1 cellular context compared by ENCODE assay signal in the genomic region with DNA sequence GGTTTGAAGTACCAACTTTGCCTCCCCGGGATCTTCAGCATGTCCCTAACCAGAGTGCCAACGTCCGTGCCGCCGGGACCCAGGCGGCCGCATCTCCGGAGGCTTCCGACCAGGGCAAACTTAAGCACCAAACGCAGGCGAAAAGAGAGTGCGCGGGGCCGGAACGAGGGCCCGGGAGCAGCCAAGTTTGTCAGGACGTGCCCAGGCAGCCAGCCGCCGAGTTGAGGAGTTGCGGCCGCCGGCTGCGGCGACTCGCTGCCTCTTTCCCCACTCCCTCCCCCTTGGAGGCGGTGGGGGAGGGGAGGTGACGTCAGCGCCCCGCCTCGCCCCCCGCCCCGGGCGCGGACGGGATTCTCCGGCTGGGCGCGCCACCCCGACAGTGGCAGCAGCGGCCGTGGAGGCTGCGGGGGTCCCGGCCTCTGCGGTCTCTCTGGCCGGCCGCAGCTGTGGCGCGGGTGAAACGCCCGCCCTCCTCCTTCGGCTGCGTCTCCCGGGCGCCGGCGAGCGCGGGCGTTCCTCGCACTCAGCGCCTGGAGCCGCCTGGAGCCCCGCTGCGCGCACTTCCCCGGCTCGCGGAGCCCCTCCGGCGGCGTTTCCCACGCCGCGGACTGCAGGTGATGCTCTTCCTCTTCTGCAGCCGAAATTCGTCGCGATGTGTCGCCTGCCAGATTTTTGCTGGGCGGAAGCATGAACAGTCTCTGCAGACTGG.
TF ChIP-seq lines count a peak whose summit lies in the region.

No MANE protein-coding gene starts in this region.

TF ChIP-seq in HEK293, 187 proteins besides CTCF, POLR2A, EP300 and RAD21 (continued from another document and continues in another):
- TF ChIP-seq, protein P1, sequence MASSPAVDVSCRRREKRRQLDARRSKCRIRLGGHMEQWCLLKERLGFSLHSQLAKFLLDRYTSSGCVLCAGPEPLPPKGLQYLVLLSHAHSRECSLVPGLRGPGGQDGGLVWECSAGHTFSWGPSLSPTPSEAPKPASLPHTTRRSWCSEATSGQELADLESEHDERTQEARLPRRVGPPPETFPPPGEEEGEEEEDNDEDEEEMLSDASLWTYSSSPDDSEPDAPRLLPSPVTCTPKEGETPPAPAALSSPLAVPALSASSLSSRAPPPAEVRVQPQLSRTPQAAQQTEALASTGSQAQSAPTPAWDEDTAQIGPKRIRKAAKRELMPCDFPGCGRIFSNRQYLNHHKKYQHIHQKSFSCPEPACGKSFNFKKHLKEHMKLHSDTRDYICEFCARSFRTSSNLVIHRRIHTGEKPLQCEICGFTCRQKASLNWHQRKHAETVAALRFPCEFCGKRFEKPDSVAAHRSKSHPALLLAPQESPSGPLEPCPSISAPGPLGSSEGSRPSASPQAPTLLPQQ (tag by site-specific recombination; IDR thresholded peaks at IDR 0.05): peak; percentile 39; the same call in 1 of the 2 replicates
- TF ChIP-seq, protein P2, sequence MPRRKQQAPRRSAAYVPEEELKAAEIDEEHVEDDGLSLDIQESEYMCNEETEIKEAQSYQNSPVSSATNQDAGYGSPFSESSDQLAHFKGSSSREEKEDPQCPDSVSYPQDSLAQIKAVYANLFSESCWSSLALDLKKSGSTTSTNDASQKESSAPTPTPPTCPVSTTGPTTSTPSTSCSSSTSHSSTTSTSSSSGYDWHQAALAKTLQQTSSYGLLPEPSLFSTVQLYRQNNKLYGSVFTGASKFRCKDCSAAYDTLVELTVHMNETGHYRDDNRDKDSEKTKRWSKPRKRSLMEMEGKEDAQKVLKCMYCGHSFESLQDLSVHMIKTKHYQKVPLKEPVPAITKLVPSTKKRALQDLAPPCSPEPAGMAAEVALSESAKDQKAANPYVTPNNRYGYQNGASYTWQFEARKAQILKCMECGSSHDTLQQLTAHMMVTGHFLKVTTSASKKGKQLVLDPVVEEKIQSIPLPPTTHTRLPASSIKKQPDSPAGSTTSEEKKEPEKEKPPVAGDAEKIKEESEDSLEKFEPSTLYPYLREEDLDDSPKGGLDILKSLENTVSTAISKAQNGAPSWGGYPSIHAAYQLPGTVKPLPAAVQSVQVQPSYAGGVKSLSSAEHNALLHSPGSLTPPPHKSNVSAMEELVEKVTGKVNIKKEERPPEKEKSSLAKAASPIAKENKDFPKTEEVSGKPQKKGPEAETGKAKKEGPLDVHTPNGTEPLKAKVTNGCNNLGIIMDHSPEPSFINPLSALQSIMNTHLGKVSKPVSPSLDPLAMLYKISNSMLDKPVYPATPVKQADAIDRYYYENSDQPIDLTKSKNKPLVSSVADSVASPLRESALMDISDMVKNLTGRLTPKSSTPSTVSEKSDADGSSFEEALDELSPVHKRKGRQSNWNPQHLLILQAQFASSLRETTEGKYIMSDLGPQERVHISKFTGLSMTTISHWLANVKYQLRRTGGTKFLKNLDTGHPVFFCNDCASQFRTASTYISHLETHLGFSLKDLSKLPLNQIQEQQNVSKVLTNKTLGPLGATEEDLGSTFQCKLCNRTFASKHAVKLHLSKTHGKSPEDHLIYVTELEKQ (tag by site-specific recombination; IDR thresholded peaks at IDR 0.05; ENCODE audit: borderline replicate concordance): peak; percentile 53; the same call in 1 of the 2 replicates
- TF ChIP-seq ZNF629 (tag by site-specific recombination; IDR thresholded peaks at IDR 0.05) (peak; percentile 67), ZNF660 (tag by site-specific recombination; IDR thresholded peaks at IDR 0.05) (peak; percentile 67; the same call in 1 of the 2 replicates), ZFP69B (tag by site-specific recombination; IDR thresholded peaks at IDR 0.05) (0 out of 2 replicates have a peak, but pooled peaks have one; percentile 13), FEZF1 (tag by site-specific recombination; IDR thresholded peaks at IDR 0.05) (no peak), ZNF423 (tag by site-specific recombination; IDR thresholded peaks at IDR 0.05) (no peak), YY1 (tag by site-specific recombination; IDR thresholded peaks at IDR 0.05) (no peak), ZSCAN30 (tag by site-specific recombination; IDR thresholded peaks at IDR 0.05) (peak; percentile 76; the same call in 1 of the 2 replicates), ZIC2 (tag by site-specific recombination; IDR thresholded peaks at IDR 0.05) (peak; percentile 52), ZNF76 (tag by site-specific recombination; IDR thresholded peaks at IDR 0.05; ENCODE audit: borderline replicate concordance, low read depth) (peak; percentile 27; the same call in 1 of the 2 replicates), ZBTB8A (tag by site-specific recombination; IDR thresholded peaks at IDR 0.05) (peak; percentile 92), BCL11A (tag by site-specific recombination; IDR thresholded peaks at IDR 0.05; ENCODE audit: low read depth) (peak; percentile 68; the same call in 1 of the 2 replicates), GLIS2 (tag by site-specific recombination; IDR thresholded peaks at IDR 0.05) (peak; percentile 85), ZXDB (tag by site-specific recombination; IDR thresholded peaks at IDR 0.05) (peak; percentile 36; the same call in 1 of the 2 replicates), SCRT1 (tag by site-specific recombination; IDR thresholded peaks at IDR 0.05; ENCODE audit: borderline replicate concordance) (no peak), ZBTB7A (tag by site-specific recombination; IDR thresholded peaks at IDR 0.05; ENCODE audit: low read depth) (0 out of 2 replicates have a peak, but pooled peaks have one; percentile 44), ZNF785 (tag by site-specific recombination; IDR thresholded peaks at IDR 0.05) (no peak), EGR2 (tag by site-specific recombination; IDR thresholded peaks at IDR 0.05; ENCODE audit: low read depth) (peak; percentile 12; the same call in 1 of the 2 replicates), MZF1 (tag by site-specific recombination; IDR thresholded peaks at IDR 0.05; ENCODE audit: borderline replicate concordance) (peak; percentile 44; the same call in 1 of the 2 replicates), WT1 (tag by site-specific recombination; IDR thresholded peaks at IDR 0.05) (peak; percentile 52; the same call in 1 of the 2 replicates), KLF10 (tag by site-specific recombination; IDR thresholded peaks at IDR 0.05) (peak; percentile 61; the same call in 1 of the 2 replicates), KLF8 (tag by site-specific recombination; IDR thresholded peaks at IDR 0.05) (peak; percentile 81), ZEB2 (tag by site-specific recombination; IDR thresholded peaks at IDR 0.05) (peak; percentile 50; the same call in 1 of the 2 replicates), OSR2 (tag by site-specific recombination; IDR thresholded peaks at IDR 0.05) (peak; percentile 20; the same call in 1 of the 2 replicates), ZNF132 (tag by site-specific recombination; IDR thresholded peaks at IDR 0.05; ENCODE audit: borderline replicate concordance) (no peak), HOXD13 (CRISPR knock-in tag; IDR thresholded peaks at IDR 0.05; ENCODE audit: borderline replicate concordance) (no peak), GLIS1 (tag by site-specific recombination; IDR thresholded peaks at IDR 0.05) (peak; percentile 77)
- TF ChIP-seq, protein P3, sequence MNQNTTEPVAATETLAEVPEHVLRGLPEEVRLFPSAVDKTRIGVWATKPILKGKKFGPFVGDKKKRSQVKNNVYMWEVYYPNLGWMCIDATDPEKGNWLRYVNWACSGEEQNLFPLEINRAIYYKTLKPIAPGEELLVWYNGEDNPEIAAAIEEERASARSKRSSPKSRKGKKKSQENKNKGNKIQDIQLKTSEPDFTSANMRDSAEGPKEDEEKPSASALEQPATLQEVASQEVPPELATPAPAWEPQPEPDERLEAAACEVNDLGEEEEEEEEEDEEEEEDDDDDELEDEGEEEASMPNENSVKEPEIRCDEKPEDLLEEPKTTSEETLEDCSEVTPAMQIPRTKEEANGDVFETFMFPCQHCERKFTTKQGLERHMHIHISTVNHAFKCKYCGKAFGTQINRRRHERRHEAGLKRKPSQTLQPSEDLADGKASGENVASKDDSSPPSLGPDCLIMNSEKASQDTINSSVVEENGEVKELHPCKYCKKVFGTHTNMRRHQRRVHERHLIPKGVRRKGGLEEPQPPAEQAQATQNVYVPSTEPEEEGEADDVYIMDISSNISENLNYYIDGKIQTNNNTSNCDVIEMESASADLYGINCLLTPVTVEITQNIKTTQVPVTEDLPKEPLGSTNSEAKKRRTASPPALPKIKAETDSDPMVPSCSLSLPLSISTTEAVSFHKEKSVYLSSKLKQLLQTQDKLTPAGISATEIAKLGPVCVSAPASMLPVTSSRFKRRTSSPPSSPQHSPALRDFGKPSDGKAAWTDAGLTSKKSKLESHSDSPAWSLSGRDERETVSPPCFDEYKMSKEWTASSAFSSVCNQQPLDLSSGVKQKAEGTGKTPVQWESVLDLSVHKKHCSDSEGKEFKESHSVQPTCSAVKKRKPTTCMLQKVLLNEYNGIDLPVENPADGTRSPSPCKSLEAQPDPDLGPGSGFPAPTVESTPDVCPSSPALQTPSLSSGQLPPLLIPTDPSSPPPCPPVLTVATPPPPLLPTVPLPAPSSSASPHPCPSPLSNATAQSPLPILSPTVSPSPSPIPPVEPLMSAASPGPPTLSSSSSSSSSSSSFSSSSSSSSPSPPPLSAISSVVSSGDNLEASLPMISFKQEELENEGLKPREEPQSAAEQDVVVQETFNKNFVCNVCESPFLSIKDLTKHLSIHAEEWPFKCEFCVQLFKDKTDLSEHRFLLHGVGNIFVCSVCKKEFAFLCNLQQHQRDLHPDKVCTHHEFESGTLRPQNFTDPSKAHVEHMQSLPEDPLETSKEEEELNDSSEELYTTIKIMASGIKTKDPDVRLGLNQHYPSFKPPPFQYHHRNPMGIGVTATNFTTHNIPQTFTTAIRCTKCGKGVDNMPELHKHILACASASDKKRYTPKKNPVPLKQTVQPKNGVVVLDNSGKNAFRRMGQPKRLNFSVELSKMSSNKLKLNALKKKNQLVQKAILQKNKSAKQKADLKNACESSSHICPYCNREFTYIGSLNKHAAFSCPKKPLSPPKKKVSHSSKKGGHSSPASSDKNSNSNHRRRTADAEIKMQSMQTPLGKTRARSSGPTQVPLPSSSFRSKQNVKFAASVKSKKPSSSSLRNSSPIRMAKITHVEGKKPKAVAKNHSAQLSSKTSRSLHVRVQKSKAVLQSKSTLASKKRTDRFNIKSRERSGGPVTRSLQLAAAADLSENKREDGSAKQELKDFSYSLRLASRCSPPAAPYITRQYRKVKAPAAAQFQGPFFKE (tag by site-specific recombination; IDR thresholded peaks at IDR 0.05; ENCODE audit: borderline replicate concordance): no peak
- TF ChIP-seq, protein P4, sequence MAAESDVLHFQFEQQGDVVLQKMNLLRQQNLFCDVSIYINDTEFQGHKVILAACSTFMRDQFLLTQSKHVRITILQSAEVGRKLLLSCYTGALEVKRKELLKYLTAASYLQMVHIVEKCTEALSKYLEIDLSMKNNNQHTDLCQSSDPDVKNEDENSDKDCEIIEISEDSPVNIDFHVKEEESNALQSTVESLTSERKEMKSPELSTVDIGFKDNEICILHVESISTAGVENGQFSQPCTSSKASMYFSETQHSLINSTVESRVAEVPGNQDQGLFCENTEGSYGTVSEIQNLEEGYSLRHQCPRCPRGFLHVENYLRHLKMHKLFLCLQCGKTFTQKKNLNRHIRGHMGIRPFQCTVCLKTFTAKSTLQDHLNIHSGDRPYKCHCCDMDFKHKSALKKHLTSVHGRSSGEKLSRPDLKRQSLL (tag by site-specific recombination; IDR thresholded peaks at IDR 0.05): peak; percentile 77
- TF ChIP-seq, protein P5, sequence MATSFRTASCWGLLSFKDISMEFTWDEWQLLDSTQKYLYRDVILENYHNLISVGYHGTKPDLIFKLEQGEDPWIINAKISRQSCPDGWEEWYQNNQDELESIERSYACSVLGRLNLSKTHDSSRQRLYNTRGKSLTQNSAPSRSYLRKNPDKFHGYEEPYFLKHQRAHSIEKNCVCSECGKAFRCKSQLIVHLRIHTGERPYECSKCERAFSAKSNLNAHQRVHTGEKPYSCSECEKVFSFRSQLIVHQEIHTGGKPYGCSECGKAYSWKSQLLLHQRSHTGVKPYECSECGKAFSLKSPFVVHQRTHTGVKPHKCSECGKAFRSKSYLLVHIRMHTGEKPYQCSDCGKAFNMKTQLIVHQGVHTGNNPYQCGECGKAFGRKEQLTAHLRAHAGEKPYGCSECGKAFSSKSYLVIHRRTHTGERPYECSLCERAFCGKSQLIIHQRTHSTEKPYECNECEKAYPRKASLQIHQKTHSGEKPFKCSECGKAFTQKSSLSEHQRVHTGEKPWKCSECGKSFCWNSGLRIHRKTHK (tag by site-specific recombination; IDR thresholded peaks at IDR 0.05): no peak
- TF ChIP-seq, protein P6, sequence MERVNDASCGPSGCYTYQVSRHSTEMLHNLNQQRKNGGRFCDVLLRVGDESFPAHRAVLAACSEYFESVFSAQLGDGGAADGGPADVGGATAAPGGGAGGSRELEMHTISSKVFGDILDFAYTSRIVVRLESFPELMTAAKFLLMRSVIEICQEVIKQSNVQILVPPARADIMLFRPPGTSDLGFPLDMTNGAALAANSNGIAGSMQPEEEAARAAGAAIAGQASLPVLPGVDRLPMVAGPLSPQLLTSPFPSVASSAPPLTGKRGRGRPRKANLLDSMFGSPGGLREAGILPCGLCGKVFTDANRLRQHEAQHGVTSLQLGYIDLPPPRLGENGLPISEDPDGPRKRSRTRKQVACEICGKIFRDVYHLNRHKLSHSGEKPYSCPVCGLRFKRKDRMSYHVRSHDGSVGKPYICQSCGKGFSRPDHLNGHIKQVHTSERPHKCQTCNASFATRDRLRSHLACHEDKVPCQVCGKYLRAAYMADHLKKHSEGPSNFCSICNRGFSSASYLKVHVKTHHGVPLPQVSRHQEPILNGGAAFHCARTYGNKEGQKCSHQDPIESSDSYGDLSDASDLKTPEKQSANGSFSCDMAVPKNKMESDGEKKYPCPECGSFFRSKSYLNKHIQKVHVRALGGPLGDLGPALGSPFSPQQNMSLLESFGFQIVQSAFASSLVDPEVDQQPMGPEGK (tag by site-specific recombination; IDR thresholded peaks at IDR 0.05): peak; percentile 76
- TF ChIP-seq, protein P7, sequence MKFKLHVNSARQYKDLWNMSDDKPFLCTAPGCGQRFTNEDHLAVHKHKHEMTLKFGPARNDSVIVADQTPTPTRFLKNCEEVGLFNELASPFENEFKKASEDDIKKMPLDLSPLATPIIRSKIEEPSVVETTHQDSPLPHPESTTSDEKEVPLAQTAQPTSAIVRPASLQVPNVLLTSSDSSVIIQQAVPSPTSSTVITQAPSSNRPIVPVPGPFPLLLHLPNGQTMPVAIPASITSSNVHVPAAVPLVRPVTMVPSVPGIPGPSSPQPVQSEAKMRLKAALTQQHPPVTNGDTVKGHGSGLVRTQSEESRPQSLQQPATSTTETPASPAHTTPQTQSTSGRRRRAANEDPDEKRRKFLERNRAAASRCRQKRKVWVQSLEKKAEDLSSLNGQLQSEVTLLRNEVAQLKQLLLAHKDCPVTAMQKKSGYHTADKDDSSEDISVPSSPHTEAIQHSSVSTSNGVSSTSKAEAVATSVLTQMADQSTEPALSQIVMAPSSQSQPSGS (tag by site-specific recombination; IDR thresholded peaks at IDR 0.05; ENCODE audit: low read depth): peak; percentile 90
- TF ChIP-seq, protein P8, sequence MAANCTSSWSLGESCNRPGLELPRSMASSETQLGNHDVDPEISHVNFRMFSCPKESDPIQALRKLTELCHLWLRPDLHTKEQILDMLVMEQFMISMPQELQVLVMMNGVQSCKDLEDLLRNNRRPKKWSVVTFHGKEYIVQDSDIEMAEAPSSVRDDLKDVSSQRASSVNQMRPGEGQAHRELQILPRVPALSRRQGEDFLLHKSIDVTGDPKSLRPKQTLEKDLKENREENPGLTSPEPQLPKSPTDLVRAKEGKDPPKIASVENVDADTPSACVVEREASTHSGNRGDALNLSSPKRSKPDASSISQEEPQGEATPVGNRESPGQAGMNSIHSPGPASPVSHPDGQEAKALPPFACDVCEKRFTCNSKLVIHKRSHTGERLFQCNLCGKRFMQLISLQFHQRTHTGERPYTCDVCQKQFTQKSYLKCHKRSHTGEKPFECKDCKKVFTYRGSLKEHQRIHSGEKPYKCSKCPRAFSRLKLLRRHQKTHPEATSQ (tag by site-specific recombination; IDR thresholded peaks at IDR 0.05): 0 out of 2 replicates have a peak, but pooled peaks have one; percentile 29
